In the genomic region with DNA sequence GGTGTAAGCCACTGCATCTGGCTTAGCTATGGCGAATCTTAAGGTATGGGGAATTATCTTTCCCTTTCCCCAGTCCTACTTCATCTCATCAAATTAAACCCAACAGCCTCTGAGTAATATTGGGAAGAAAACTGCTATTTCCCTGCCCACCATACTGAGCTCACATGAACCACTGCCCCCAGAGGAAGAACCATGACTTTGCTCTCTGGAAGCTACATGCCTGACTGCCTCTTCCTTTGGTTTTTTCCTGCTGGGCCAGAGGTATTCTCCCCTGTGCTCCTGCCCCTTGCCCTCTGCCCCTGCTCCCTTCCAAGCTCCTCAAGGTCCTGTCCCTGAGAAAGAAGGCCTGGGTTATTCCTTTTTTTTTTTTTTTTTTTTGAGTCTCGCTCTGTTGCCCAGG, we compare ENCODE assay signal across 16 cellular contexts.
"Had no signal": no experiment of that assay in that cellular context is flagged by ENCODE, and none has a peak within 500 bp of the region (broad histone marks: within the 10 kb centered on the region; RNA-seq: fewer than 3 reads in every experiment).

No MANE protein-coding gene starts in this region.

- H3K9me3 Mint-ChIP-seq: activated CD4-positive, alpha-beta T cell treated with anti-CD3 and anti-CD28 coated beads, Interleukin-2, amount 10 ng/mL, durations not matched to agents 24 days and 14 days; activated naive CD4-positive, alpha-beta T cell treated with anti-CD3 and anti-CD28 coated beads, Interleukin-2, amount 50 U/mL, for 24 hours; central memory CD8-positive, alpha-beta T cell; effector memory CD8-positive, alpha-beta T cell; nephron had no signal

- H3K4me3 Mint-ChIP-seq: activated CD4-positive, alpha-beta T cell treated with anti-CD3 and anti-CD28 coated beads, Interleukin-2, amount 10 ng/mL, durations not matched to agents 24 days and 14 days; activated naive CD4-positive, alpha-beta T cell treated with anti-CD3 and anti-CD28 coated beads, Interleukin-2, amount 50 U/mL, for 24 hours; brain; central memory CD8-positive, alpha-beta T cell; effector memory CD8-positive, alpha-beta T cell; nephron had no signal

- H3K27me3 Mint-ChIP-seq: activated CD4-positive, alpha-beta T cell treated with anti-CD3 and anti-CD28 coated beads, Interleukin-2, amount 10 ng/mL, durations not matched to agents 24 days and 14 days; activated naive CD4-positive, alpha-beta T cell treated with anti-CD3 and anti-CD28 coated beads, Interleukin-2, amount 50 U/mL, for 24 hours; brain; central memory CD8-positive, alpha-beta T cell; effector memory CD8-positive, alpha-beta T cell had no signal

- H3K27ac Mint-ChIP-seq: activated CD4-positive, alpha-beta T cell treated with anti-CD3 and anti-CD28 coated beads, Interleukin-2, amount 10 ng/mL, durations not matched to agents 24 days and 14 days; activated naive CD4-positive, alpha-beta T cell treated with anti-CD3 and anti-CD28 coated beads, Interleukin-2, amount 50 U/mL, for 24 hours; brain; nephron had no signal

- H3K4me3 ChIP-seq: ovary, sigmoid colon had no signal

- ATAC-seq: effector memory CD8-positive, alpha-beta T cell; left colon had no signal

- H3K4me1 Mint-ChIP-seq: activated CD4-positive, alpha-beta T cell treated with anti-CD3 and anti-CD28 coated beads, Interleukin-2, amount 10 ng/mL, durations not matched to agents 24 days and 14 days; activated naive CD4-positive, alpha-beta T cell treated with anti-CD3 and anti-CD28 coated beads, Interleukin-2, amount 50 U/mL, for 24 hours; brain; nephron had no signal

- DNase-seq: activated CD4-positive, alpha-beta T cell treated with anti-CD3 and anti-CD28 coated beads, Interleukin-2, amount 10 ng/mL, durations not matched to agents 24 days and 14 days; activated T-cell treated with anti-CD3 and anti-CD28 coated beads for 4 hours; amniotic stem cell; effector memory CD8-positive, alpha-beta T cell; hypothalamus; left colon; mammary epithelial cell; ovary; sigmoid colon; stimulated activated CD4-positive, alpha-beta T cell treated with anti-CD3 and anti-CD28 coated beads, Interleukin-4, amount 100 ng/mL, for 1 hour; stimulated activated CD8-positive, alpha-beta memory T cell treated with anti-CD3 and anti-CD28 coated beads, Interleukin-4, amount 100 ng/mL, for 48 hours; T1000 had no signal
